Comparison of ENCODE assay signal across 8 cellular contexts in genomic region chr1:228087771-228088251, GRCh38. TPM values are rescaled to one million over a fixed set of nuclear protein-coding genes. Genes with fewer than 3 reads are reported as not detected.
A peak's percentile ranks its signal among the peaks of the same experiment; 100 is the strongest.
DNase-seq lines count a peak whose midpoint lies in the region; ATAC-seq lines count a peak whose summit lies in the region.

No MANE protein-coding gene starts in this region.

- H3K4me1 Mint-ChIP-seq in activated naive CD4-positive, alpha-beta T cell treated with anti-CD3 and anti-CD28 coated beads for 36 hours (ENCODE audit: low read depth), result peaks cover 88% of the 10 kb centered on the region
- H3K4me1 Mint-ChIP-seq in activated T-helper 17 cell treated with anti-CD3 and anti-CD28 coated beads, Interleukin-2, amount 50 U/mL, for 72 hours, result peaks cover 53% of the 10 kb centered on the region

- CTCF ChIA-PET in activated naive CD4-positive, alpha-beta T cell treated with anti-CD3 and anti-CD28 coated beads for 36 hours (lab: Charles Lee), result interaction anchor here (1.0 kb wide), 1 partner anchor 9 kb away, joined by 4 read pairs; no protein-coding TSS in a partner anchor

- H3K27ac Mint-ChIP-seq in activated naive CD4-positive, alpha-beta T cell treated with anti-CD3 and anti-CD28 coated beads for 36 hours, result peak overlapping the region; percentile 87
- H3K27ac Mint-ChIP-seq in activated T-helper 17 cell treated with anti-CD3 and anti-CD28 coated beads, Interleukin-2, amount 50 U/mL, for 72 hours, result peak overlapping the region; percentile 96

- no peak for DNase-seq in activated naive CD4-positive, alpha-beta T cell treated with anti-CD3 and anti-CD28 coated beads for 36 hours
- DNase-seq in activated naive CD4-positive, alpha-beta T cell treated with anti-CD3 and anti-CD28 coated beads, Interleukin-2, amount 50 U/mL, for 16 hours, result no peak
- peak; percentile 59 for DNase-seq in left cardiac atrium
- peak in 1 of 49 donors; percentile 35 for DNase-seq in substantia nigra (lab: John Stamatoyannopoulos, UW)
- DNase-seq in NCI-H1417 treated with DMSO at 0.1 percent for 48 hours (lab: John Stamatoyannopoulos, UW), result no peak
- DNase-seq in NCI-H1092 treated with DMSO at 0.1 percent for 48 hours (lab: John Stamatoyannopoulos, UW), result no peak

- H3K27me3 Mint-ChIP-seq in activated naive CD4-positive, alpha-beta T cell treated with anti-CD3 and anti-CD28 coated beads for 36 hours (ENCODE audit: low read depth), result no peaks in the 10 kb centered on the region
- no peaks in the 10 kb centered on the region for H3K27me3 Mint-ChIP-seq in activated T-helper 17 cell treated with anti-CD3 and anti-CD28 coated beads, Interleukin-2, amount 50 U/mL, for 72 hours

- intact Hi-C loops in activated naive CD4-positive, alpha-beta T cell treated with anti-CD3 and anti-CD28 coated beads for 36 hours (cut with micrococcal nuclease), result no loop called here
- intact Hi-C loops in left cardiac atrium (cut with DNase I), result no loop called here

- H3K4me3 Mint-ChIP-seq in activated naive CD4-positive, alpha-beta T cell treated with anti-CD3 and anti-CD28 coated beads for 36 hours, result peak overlapping the region; percentile 20
- peak overlapping the region; percentile 90 for H3K4me3 Mint-ChIP-seq in activated T-helper 17 cell treated with anti-CD3 and anti-CD28 coated beads, Interleukin-2, amount 50 U/mL, for 72 hours

- peaks cover 1% of the 10 kb centered on the region for H3K9me3 Mint-ChIP-seq in activated naive CD4-positive, alpha-beta T cell treated with anti-CD3 and anti-CD28 coated beads for 36 hours
- H3K9me3 Mint-ChIP-seq in activated T-helper 17 cell treated with anti-CD3 and anti-CD28 coated beads, Interleukin-2, amount 50 U/mL, for 72 hours, result no peaks in the 10 kb centered on the region

- peaks cover 58% of the 10 kb centered on the region for H3K36me3 Mint-ChIP-seq in activated naive CD4-positive, alpha-beta T cell treated with anti-CD3 and anti-CD28 coated beads for 36 hours (ENCODE audit: low read depth)
- H3K36me3 Mint-ChIP-seq in activated T-helper 17 cell treated with anti-CD3 and anti-CD28 coated beads, Interleukin-2, amount 50 U/mL, for 72 hours (ENCODE audit: low read depth), result peaks cover 100% of the 10 kb centered on the region

- peak; percentile 69 for ATAC-seq in activated T-helper 17 cell treated with anti-CD3 and anti-CD28 coated beads, Interleukin-2, amount 50 U/mL, for 72 hours (replicated peaks)
- ATAC-seq in left cardiac atrium (peak; percentile 21 to 27), GM19395 (IDR thresholded peaks at IDR 0.05; ENCODE audit: unreplicated experiment) (no peak)

- H3K27ac ChIP-seq in substantia nigra (ENCODE audit: low read depth, low read length, poor library complexity, severe bottlenecking), result peak overlapping the region; percentile 24

RNA-seq across cellular contexts. Expression of gene ARF1, which starts 5.3 kb away (rescaled TPM):
- total RNA-seq in activated naive CD4-positive, alpha-beta T cell treated with anti-CD3 and anti-CD28 coated beads for 36 hours, result 100 to 1,000 TPM; 346 to 358 TPM
- total RNA-seq in activated T-helper 17 cell treated with anti-CD3 and anti-CD28 coated beads, Interleukin-2, amount 50 U/mL, for 72 hours, result 100 to 1,000 TPM; 288 to 364 TPM
- total RNA-seq in left cardiac atrium, result 100 to 1,000 TPM; 295 to 397 TPM

RNA-seq across cellular contexts. Expression of gene C1orf35, which starts 15.3 kb away (rescaled TPM):
- 10 to 100 TPM; 14.5 to 16.2 TPM for total RNA-seq in activated naive CD4-positive, alpha-beta T cell treated with anti-CD3 and anti-CD28 coated beads for 36 hours
- total RNA-seq in activated T-helper 17 cell treated with anti-CD3 and anti-CD28 coated beads, Interleukin-2, amount 50 U/mL, for 72 hours, result 10 to 100 TPM; 18.3 TPM
- 1 to 10 TPM; 7.7 to 8.0 TPM for total RNA-seq in left cardiac atrium

RNA-seq across cellular contexts. Expression of gene MRPL55, which starts 21.3 kb away (rescaled TPM):
- 10 to 100 TPM; 45.5 TPM for total RNA-seq in activated naive CD4-positive, alpha-beta T cell treated with anti-CD3 and anti-CD28 coated beads for 36 hours
- 10 to 100 TPM; 42.3 to 48.6 TPM for total RNA-seq in activated T-helper 17 cell treated with anti-CD3 and anti-CD28 coated beads, Interleukin-2, amount 50 U/mL, for 72 hours
- total RNA-seq in left cardiac atrium, result 10 to 100 TPM; 43.5 to 48.9 TPM

RNA-seq across cellular contexts. Expression of gene GUK1, which starts 52.3 kb away (rescaled TPM):
- total RNA-seq in activated naive CD4-positive, alpha-beta T cell treated with anti-CD3 and anti-CD28 coated beads for 36 hours, result 100 to 1,000 TPM; 206 TPM
- total RNA-seq in activated T-helper 17 cell treated with anti-CD3 and anti-CD28 coated beads, Interleukin-2, amount 50 U/mL, for 72 hours, result 100 to 1,000 TPM; 284 to 285 TPM
- 100 to 1,000 TPM; 153 to 185 TPM for total RNA-seq in left cardiac atrium
